ENCODE assay signal across 1 cellular context in genomic region chr11:128450882-128451647, GRCh38.
TF ChIP-seq lines count a peak whose summit lies in the region.

No MANE protein-coding gene starts in this region.

TF ChIP-seq in GM23338, 12 proteins besides CTCF, POLR2A, EP300 and RAD21 (continued from another document):
- no peak for TF ChIP-seq REST (IDR thresholded peaks at IDR 0.05; ENCODE audit: unreplicated experiment)
- TF ChIP-seq ZNF331 (CRISPR knock-in tag; IDR thresholded peaks at IDR 0.05; ENCODE audit: low read depth), result no peak
- no peak for TF ChIP-seq EZH2 (IDR thresholded peaks at IDR 0.05; ENCODE audit: low read depth, unreplicated experiment)
